ENCODE assay signal across 24 cellular contexts in the genomic region with DNA sequence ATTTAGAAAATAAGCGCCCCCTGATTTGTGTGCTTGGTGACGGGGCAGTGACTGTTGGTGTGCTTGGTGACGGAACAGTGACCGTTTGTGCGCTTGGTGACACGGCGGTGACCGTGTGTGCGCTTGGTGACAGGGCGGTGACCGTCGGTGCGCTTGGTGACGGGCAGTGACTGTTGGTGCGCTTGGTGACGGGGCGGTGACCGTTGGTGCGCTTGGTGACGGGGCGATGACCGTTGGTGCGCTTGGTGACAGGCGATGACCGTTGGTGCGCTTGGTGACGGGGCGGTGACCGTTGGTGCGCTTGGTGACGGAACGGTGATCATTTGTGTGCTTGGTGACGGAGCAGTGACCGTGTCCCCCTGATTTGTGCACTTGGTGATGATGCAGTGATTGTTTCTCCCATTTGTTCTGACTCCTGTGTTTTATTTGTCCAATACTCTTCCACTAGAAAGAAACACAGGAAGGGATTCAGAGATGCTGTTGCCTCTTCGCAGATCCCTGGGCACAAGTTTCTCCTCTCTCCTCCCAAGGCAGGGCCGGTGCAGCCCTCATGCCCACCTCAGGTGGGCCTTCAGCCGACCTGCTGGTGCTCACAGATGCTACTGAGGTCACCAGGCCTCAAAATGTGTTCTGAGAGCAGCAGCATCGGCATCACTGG.
"Had no signal": no experiment of that assay in that cellular context is flagged by ENCODE, and none has a peak within 500 bp of the region (broad histone marks: within the 10 kb centered on the region; RNA-seq: fewer than 3 reads in every experiment).

No MANE protein-coding gene starts in this region.

- H3K4me3 Mint-ChIP-seq: activated CD4-positive, alpha-beta T cell treated with anti-CD3 and anti-CD28 coated beads, Interleukin-2, amount 10 ng/mL, durations not matched to agents 24 days and 14 days; activated CD8-positive, alpha-beta memory T cell treated with anti-CD3 and anti-CD28 coated beads, Interleukin-2, amount 10 ng/mL, durations not matched to agents 7 days and 5 days; activated naive CD4-positive, alpha-beta T cell treated with anti-CD3 and anti-CD28 coated beads, Interleukin-2, amount 50 U/mL, for 24 hours; activated T-cell treated with anti-CD3 and anti-CD28 coated beads, Interleukin-2, amount 50 U/mL, for 24 hours; activated T-helper 1 cell treated with anti-CD3 and anti-CD28 coated beads, Interleukin-12 subunit alpha, Interleukin-12 subunit beta, Interleukin-2, Interleukin-4 antibody, amounts not matched to agents 30 ng/mL and 10 ng/mL and 1 ng/mL, durations not matched to agents 14 hours and 24 hours and 36 hours; T-helper 17 cell; WTC11 had no signal

- ATAC-seq: activated CD8-positive, alpha-beta memory T cell treated with anti-CD3 and anti-CD28 coated beads, Interleukin-2, amount 10 ng/mL, durations not matched to agents 7 days and 5 days; body of pancreas; T-helper 17 cell; WTC11 had no signal

- H3K9me3 Mint-ChIP-seq: activated CD4-positive, alpha-beta T cell treated with anti-CD3 and anti-CD28 coated beads, Interleukin-2, amount 10 ng/mL, durations not matched to agents 24 days and 14 days; activated naive CD4-positive, alpha-beta T cell treated with anti-CD3 and anti-CD28 coated beads, Interleukin-2, amount 50 U/mL, for 24 hours; activated T-cell treated with anti-CD3 and anti-CD28 coated beads, Interleukin-2, amount 50 U/mL, for 24 hours had no signal

- H3K4me2 ChIP-seq: PC-9 had no signal

- H3K9me3 ChIP-seq: ascending aorta, body of pancreas, MG63 had no signal

- H3K27ac ChIP-seq: ascending aorta, body of pancreas, PC-9 had no signal

- H2AFZ ChIP-seq: PC-9 had no signal

- H3K4me3 ChIP-seq: ascending aorta, body of pancreas, MG63, PC-9 had no signal

- H3K4me1 ChIP-seq: ascending aorta, body of pancreas had no signal

- H3K4me1 Mint-ChIP-seq: activated CD4-positive, alpha-beta T cell treated with anti-CD3 and anti-CD28 coated beads, Interleukin-2, amount 10 ng/mL, durations not matched to agents 24 days and 14 days; activated CD8-positive, alpha-beta memory T cell treated with anti-CD3 and anti-CD28 coated beads, Interleukin-2, amount 10 ng/mL, durations not matched to agents 7 days and 5 days; activated naive CD4-positive, alpha-beta T cell treated with anti-CD3 and anti-CD28 coated beads, Interleukin-2, amount 50 U/mL, for 24 hours; WTC11 had no signal

- H3K27ac Mint-ChIP-seq: activated CD4-positive, alpha-beta T cell treated with anti-CD3 and anti-CD28 coated beads, Interleukin-2, amount 10 ng/mL, durations not matched to agents 24 days and 14 days; activated CD8-positive, alpha-beta memory T cell treated with anti-CD3 and anti-CD28 coated beads, Interleukin-2, amount 10 ng/mL, durations not matched to agents 7 days and 5 days; activated naive CD4-positive, alpha-beta T cell treated with anti-CD3 and anti-CD28 coated beads, Interleukin-2, amount 50 U/mL, for 24 hours; activated T-cell treated with anti-CD3 and anti-CD28 coated beads, Interleukin-2, amount 50 U/mL, for 24 hours; activated T-helper 1 cell treated with anti-CD3 and anti-CD28 coated beads, Interleukin-12 subunit alpha, Interleukin-12 subunit beta, Interleukin-2, Interleukin-4 antibody, amounts not matched to agents 30 ng/mL and 10 ng/mL and 1 ng/mL, durations not matched to agents 14 hours and 24 hours and 36 hours; T-helper 17 cell; WTC11 had no signal

- FAIRE-seq: bronchial epithelial cell had no signal

- H3K27me3 Mint-ChIP-seq: activated CD4-positive, alpha-beta T cell treated with anti-CD3 and anti-CD28 coated beads, Interleukin-2, amount 10 ng/mL, durations not matched to agents 24 days and 14 days; activated CD8-positive, alpha-beta memory T cell treated with anti-CD3 and anti-CD28 coated beads, Interleukin-2, amount 10 ng/mL, durations not matched to agents 7 days and 5 days; activated naive CD4-positive, alpha-beta T cell treated with anti-CD3 and anti-CD28 coated beads, Interleukin-2, amount 50 U/mL, for 24 hours; activated T-cell treated with anti-CD3 and anti-CD28 coated beads, Interleukin-2, amount 50 U/mL, for 24 hours; T-helper 17 cell had no signal

- DNase-seq: activated CD4-positive, alpha-beta T cell treated with anti-CD3 and anti-CD28 coated beads for 1 hour; activated CD4-positive, alpha-beta T cell treated with anti-CD3 and anti-CD28 coated beads, Interleukin-2, amount 10 ng/mL, durations not matched to agents 24 days and 14 days; activated CD4-positive, alpha-beta T cell treated with anti-CD3 and anti-CD28 coated beads, Interleukin-2, amount 50 U/mL, for 48 hours; activated CD8-positive, alpha-beta memory T cell treated with anti-CD3 and anti-CD28 coated beads, Interleukin-2, amount 10 ng/mL, durations not matched to agents 7 days and 5 days; activated effector memory CD4-positive, alpha-beta T cell treated with Interleukin-2 at 50 U/mL for 16 hours; activated naive CD4-positive, alpha-beta T cell; activated T-cell treated with anti-CD3 and anti-CD28 coated beads, Interleukin-2, amount 50 U/mL, for 24 hours; body of pancreas; MG63; NCI-H1105; NCI-H1436; NCI-H1694 treated with DMSO at 0.1 percent for 48 hours; NCI-H2029 treated with DMSO at 0.1 percent for 48 hours; NCI-H446; NCI-H524; PC-9; SIG-M5; T-helper 17 cell; T-helper 9 cell had no signal

- H3K36me3 ChIP-seq: MG63 had no signal

- H3K27me3 ChIP-seq: ascending aorta, body of pancreas, MG63 had no signal
